ENCODE assay signal across 11 cellular contexts in the genomic region with DNA sequence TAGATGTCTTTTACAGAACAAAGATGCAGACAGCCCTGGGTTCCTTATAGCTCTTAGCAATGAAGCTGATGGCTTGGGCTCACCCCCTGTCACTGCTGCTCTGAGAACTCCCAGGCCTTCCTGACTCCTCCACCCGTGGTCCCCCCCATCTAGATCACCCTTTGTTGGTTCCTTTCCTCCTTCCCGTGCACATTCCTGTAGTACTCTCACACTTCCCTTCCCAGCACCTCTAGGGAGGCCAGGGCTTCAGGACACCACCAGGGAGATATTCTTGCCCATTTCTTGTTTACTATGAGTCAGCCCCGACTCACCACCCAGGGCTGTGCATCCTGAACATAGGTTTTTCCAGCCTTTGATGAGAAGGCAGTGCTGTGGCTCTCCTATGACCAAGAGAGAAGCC. TPM values are rescaled to one million over a fixed set of nuclear protein-coding genes. Genes with fewer than 3 reads are reported as not detected.
A peak's percentile ranks its signal among the peaks of the same experiment; 100 is the strongest.
DNase-seq lines count a peak whose midpoint lies in the region; ATAC-seq and TF ChIP-seq lines count a peak whose summit lies in the region.
"Had no signal": no experiment of that assay in that cellular context is flagged by ENCODE, and none has a peak within 500 bp of the region (broad histone marks: within the 10 kb centered on the region; RNA-seq: fewer than 3 reads in every experiment).

No MANE protein-coding gene starts in this region.

- ATAC-seq in activated CD4-positive, alpha-beta T cell treated with anti-CD3 and anti-CD28 coated beads for 36 hours, result no peak

- H2AFZ ChIP-seq in PC-9, result no peak overlapping the region

- intact Hi-C loops in activated CD4-positive, alpha-beta T cell treated with anti-CD3 and anti-CD28 coated beads for 36 hours (cut with DNase I, micrococcal nuclease), result loop anchor here in 1 of 2 experiments (5.0 kb wide), 1 partner anchor 572 kb away; no protein-coding TSS in a partner anchor
- intact Hi-C loops in PC-9 (cut with micrococcal nuclease; ENCODE audit: unreplicated experiment), result loop anchor here (5.0 kb wide), 3 partner anchors 162 to 442 kb away; partner anchors contain the start of gene UHMK1

- peak overlapping the region; percentile 44 for H3K27ac ChIP-seq in PC-9
- peak overlapping the region; percentile 22 for H3K27ac ChIP-seq in epithelial cell of prostate
- H3K27ac ChIP-seq: 22Rv1 had no signal

- no peaks in the 10 kb centered on the region for H3K9me2 ChIP-seq in PC-9 (ENCODE audit: insufficient read depth)

- H3K36me3 Mint-ChIP-seq in activated CD4-positive, alpha-beta T cell treated with anti-CD3 and anti-CD28 coated beads for 36 hours (ENCODE audit: low read depth), result no peaks in the 10 kb centered on the region

- H3K4me3 Mint-ChIP-seq in activated CD4-positive, alpha-beta T cell treated with anti-CD3 and anti-CD28 coated beads for 36 hours, result no peak overlapping the region

- peak overlapping the region; percentile 10; the same call in 1 of the 2 replicates for H3K4me2 ChIP-seq in PC-9

- no peaks in the 10 kb centered on the region for H3K9me3 ChIP-seq in PC-9 (ENCODE audit: insufficient read depth, low read depth)

- H3K27ac Mint-ChIP-seq in activated CD4-positive, alpha-beta T cell treated with anti-CD3 and anti-CD28 coated beads for 36 hours, result no peak overlapping the region

- no peaks in the 10 kb centered on the region for H3K27me3 ChIP-seq in PC-9 (ENCODE audit: insufficient read depth, low read depth)

- no peak overlapping the region for H3K4me3 ChIP-seq in PC-9

- H3K9me3 Mint-ChIP-seq in activated CD4-positive, alpha-beta T cell treated with anti-CD3 and anti-CD28 coated beads for 36 hours (ENCODE audit: low read depth), result no peaks in the 10 kb centered on the region

- peaks cover 2% of the 10 kb centered on the region for H3K27me3 Mint-ChIP-seq in activated CD4-positive, alpha-beta T cell treated with anti-CD3 and anti-CD28 coated beads for 36 hours

- no TSS peak for BruUV-seq in PC-9 (replicated peaks; lab: Mats Ljungman, UMichigan)

- CTCF ChIA-PET in activated CD4-positive, alpha-beta T cell treated with anti-CD3 and anti-CD28 coated beads for 36 hours (lab: Charles Lee), result no interaction called here
- CTCF ChIA-PET in PC-9 (lab: Charles Lee), result interaction anchor here (0.6 to 1.4 kb wide), 2 partner anchors 221 to 317 kb away, joined by 4 read pairs; no protein-coding TSS in a partner anchor
- CTCF ChIA-PET in GM10248 (lab: Yijun Ruan, JAX), result interaction anchor here (1.9 to 3.5 kb wide), 3 partner anchors 9 to 335 kb away, joined by 8 to 26 read pairs (median 9); no protein-coding TSS in a partner anchor

- H3K4me1 ChIP-seq in PC-9 (replicated peaks; ENCODE audit: insufficient read depth), result peaks cover 15% of the 10 kb centered on the region

- H3K36me3 ChIP-seq in PC-9 (ENCODE audit: low read depth), result no peaks in the 10 kb centered on the region

- no peaks in the 10 kb centered on the region for H4K20me1 ChIP-seq in PC-9 (ENCODE audit: insufficient read depth)

- TF ChIP-seq CTCF in PC-9 (conservative IDR thresholded peaks at IDR 0.05), result no peak
- TF ChIP-seq CTCF in GM10248 (IDR thresholded peaks at IDR 0.05; ENCODE audit: control extremely low read depth, extremely low read depth, low read depth, missing control alignments), result no peak

- no peaks in the 10 kb centered on the region for H3K79me2 ChIP-seq in PC-9 (ENCODE audit: low read depth)

- DNase-seq in activated CD4-positive, alpha-beta T cell treated with anti-CD3 and anti-CD28 coated beads for 36 hours, result peak; percentile 13
- no peak for DNase-seq in activated CD4-positive, alpha-beta T cell treated with anti-CD3 and anti-CD28 coated beads, Interleukin-2, amount 50 U/mL, for 1 hour
- DNase-seq in PC-9 (peak; percentile 52 to 90), epithelial cell of prostate (ENCODE audit: low read depth, low spot score) (peak; percentile 70), renal cortical epithelial cell (ENCODE audit: low read depth) (peak; percentile 93), GM10248 (ENCODE audit: extremely low spot score) (no peak), NOMO-1 treated with dmso at 0.1 percent for 144 hours (lab: John Stamatoyannopoulos, UW; ENCODE audit: unreplicated experiment) (no peak), NCI-H345 (lab: John Stamatoyannopoulos, UW) (no peak)
- DNase-seq: activated naive CD4-positive, alpha-beta T cell; NCI-H2081 had no signal

- peaks cover 15% of the 10 kb centered on the region; the same call in 1 of the 2 replicates for H3F3A ChIP-seq in PC-9 (ENCODE audit: insufficient read depth, low read depth)

- no peaks in the 10 kb centered on the region for H3K4me1 Mint-ChIP-seq in activated CD4-positive, alpha-beta T cell treated with anti-CD3 and anti-CD28 coated beads for 36 hours

- POLR2A ChIA-PET in activated CD4-positive, alpha-beta T cell treated with anti-CD3 and anti-CD28 coated beads for 36 hours (lab: Charles Lee), result no interaction called here
- POLR2A ChIA-PET in PC-9 (lab: Charles Lee; ENCODE audit: unreplicated experiment), result no interaction called here
- POLR2A ChIA-PET in GM10248 (lab: Yijun Ruan, JAX), result no interaction called here

RNA-seq across cellular contexts. Expression of gene NOS1AP, which starts 14.4 kb away (rescaled TPM):
- under 1 TPM; 0.34 to 0.35 TPM for total RNA-seq in activated CD4-positive, alpha-beta T cell treated with anti-CD3 and anti-CD28 coated beads for 36 hours
- 9.2 and 9.9 TPM in 2 replicates for total RNA-seq in PC-9 (2021)
- 0.99 TPM in 1 of 2 replicates, not detected in the other for total RNA-seq in renal cortical epithelial cell

RNA-seq across cellular contexts. Expression of gene OLFML2B, which starts 31.4 kb away (rescaled TPM):
- under 1 TPM; 0.14 to 0.28 TPM for total RNA-seq in activated CD4-positive, alpha-beta T cell treated with anti-CD3 and anti-CD28 coated beads for 36 hours
- total RNA-seq in PC-9 (2021) (0.50 TPM in 1 of 2 replicates, not detected in the other), renal cortical epithelial cell (0.87 and 3.2 TPM in 2 replicates)

Comparison
In these comparisons a context has a peak if more than half of its experiments do, and no peak if none do; other contexts are left out.
1. DNase-seq: peak in activated CD4-positive, alpha-beta T cell treated with anti-CD3 and anti-CD28 coated beads for 36 hours (single experiment), PC-9 (2 of 2), epithelial cell of prostate (single experiment) and renal cortical epithelial cell (single experiment); none in activated CD4-positive, alpha-beta T cell treated with anti-CD3 and anti-CD28 coated beads, Interleukin-2, amount 50 U/mL, for 1 hour (single experiment), GM10248 (single experiment), NOMO-1 treated with dmso at 0.1 percent for 144 hours (single experiment) and NCI-H345 (single experiment).